In genomic region chr11:60251485-60252207, GRCh38 we compare ENCODE assay signal across 10 cellular contexts. TPM values are rescaled to one million over a fixed set of nuclear protein-coding genes. Genes with fewer than 3 reads are reported as not detected.
DNase-seq lines count a peak whose midpoint lies in the region; ATAC-seq and TF ChIP-seq lines count a peak whose summit lies in the region.
"Had no signal": no experiment of that assay in that cellular context is flagged by ENCODE, and none has a peak within 500 bp of the region (broad histone marks: within the 10 kb centered on the region; RNA-seq: fewer than 3 reads in every experiment).

No MANE protein-coding gene starts in this region.

- H3K4me3 ChIP-seq in neural progenitor cell = no peak overlapping the region

- H2AFZ ChIP-seq in neural progenitor cell (replicated peaks) = peak overlapping the region; percentile 48

- H3K9ac ChIP-seq in neural progenitor cell = no peak overlapping the region

- peak; percentile 65 for TF ChIP-seq CTCF in neural progenitor cell (IDR thresholded peaks at IDR 0.05)

- H3K4me1 ChIP-seq in neural progenitor cell = no peaks in the 10 kb centered on the region

- no peaks in the 10 kb centered on the region for H3K4me1 Mint-ChIP-seq in neural progenitor cell
- H3K4me1 Mint-ChIP-seq: CD4-positive, alpha-beta memory T cell; T-cell had no signal

- no peak overlapping the region for H3K27ac Mint-ChIP-seq in neural progenitor cell
- H3K27ac Mint-ChIP-seq: CD4-positive, alpha-beta memory T cell; T-cell had no signal

- no peak overlapping the region for H3K4me2 ChIP-seq in neural progenitor cell

- no peaks in the 10 kb centered on the region for H3F3A ChIP-seq in neural progenitor cell (ENCODE audit: low read depth)

- no peaks in the 10 kb centered on the region for H3K27me3 Mint-ChIP-seq in neural progenitor cell (ENCODE audit: insufficient read depth, low read depth)

- no peaks in the 10 kb centered on the region for H3K9me3 ChIP-seq in neural progenitor cell (ENCODE audit: low read depth)

- no peaks in the 10 kb centered on the region for H3K79me2 ChIP-seq in neural progenitor cell (ENCODE audit: low read depth)

- H3K36me3 Mint-ChIP-seq in neural progenitor cell = no peaks in the 10 kb centered on the region
- H3K36me3 Mint-ChIP-seq: CD4-positive, alpha-beta memory T cell; T-cell had no signal

- H3K27me3 ChIP-seq in neural progenitor cell = no peaks in the 10 kb centered on the region

- peak; percentile 38 for DNase-seq in NCI-H82 (lab: John Stamatoyannopoulos, UW)
- no peak for DNase-seq in NCI-H82 treated with DMSO at 0.1 percent for 48 hours (lab: John Stamatoyannopoulos, UW; ENCODE audit: unreplicated experiment)
- DNase-seq in NCI-H526 treated with DMSO at 0.1 percent for 48 hours (lab: John Stamatoyannopoulos, UW) = peak; percentile 19
- peak; percentile 49 for DNase-seq in ecto neural progenitor cell (ENCODE audit: low spot score)
- DNase-seq in neural progenitor cell (ENCODE audit: low spot score) = peak; percentile 63
- DNase-seq in epidermal melanocyte (ENCODE audit: insufficient read length, low spot score) = no peak

- ATAC-seq in HG02642 (IDR thresholded peaks at IDR 0.05; ENCODE audit: poor library complexity, unreplicated experiment) (no peak), GM19463 (IDR thresholded peaks at IDR 0.05; ENCODE audit: unreplicated experiment) (no peak)
- ATAC-seq: T-cell had no signal

- no peaks in the 10 kb centered on the region for H3K36me3 ChIP-seq in neural progenitor cell

- H3K4me3 Mint-ChIP-seq in neural progenitor cell = no peak overlapping the region
- H3K4me3 Mint-ChIP-seq: CD4-positive, alpha-beta memory T cell; T-cell had no signal

- no peak overlapping the region for H3K27ac ChIP-seq in neural progenitor cell

- H4K20me1 ChIP-seq in neural progenitor cell (ENCODE audit: low read depth) = no peaks in the 10 kb centered on the region

- H3K9me3 Mint-ChIP-seq in neural progenitor cell = no peaks in the 10 kb centered on the region

RNA-seq across cellular contexts. Expression of gene MS4A4E, which starts 8.7 kb away (rescaled TPM):
- not detected in 2 replicates for total RNA-seq in neural progenitor cell (ENCODE audit: low replicate concordance)
- total RNA-seq: CD4-positive, alpha-beta memory T cell had no signal

RNA-seq across cellular contexts. Expression of gene MS4A4A, which starts 28.8 kb away (rescaled TPM):
- not detected in 2 replicates for total RNA-seq in neural progenitor cell (ENCODE audit: low replicate concordance)

Comparison
In these comparisons a context has a peak if more than half of its experiments do, and no peak if none do; other contexts are left out.
1. DNase-seq: peak in NCI-H82 (single experiment), NCI-H526 treated with DMSO at 0.1 percent for 48 hours (single experiment), ecto neural progenitor cell (single experiment) and neural progenitor cell (single experiment); none in NCI-H82 treated with DMSO at 0.1 percent for 48 hours (single experiment) and epidermal melanocyte (single experiment).